ENCODE assay signal across 19 cellular contexts in the genomic region with DNA sequence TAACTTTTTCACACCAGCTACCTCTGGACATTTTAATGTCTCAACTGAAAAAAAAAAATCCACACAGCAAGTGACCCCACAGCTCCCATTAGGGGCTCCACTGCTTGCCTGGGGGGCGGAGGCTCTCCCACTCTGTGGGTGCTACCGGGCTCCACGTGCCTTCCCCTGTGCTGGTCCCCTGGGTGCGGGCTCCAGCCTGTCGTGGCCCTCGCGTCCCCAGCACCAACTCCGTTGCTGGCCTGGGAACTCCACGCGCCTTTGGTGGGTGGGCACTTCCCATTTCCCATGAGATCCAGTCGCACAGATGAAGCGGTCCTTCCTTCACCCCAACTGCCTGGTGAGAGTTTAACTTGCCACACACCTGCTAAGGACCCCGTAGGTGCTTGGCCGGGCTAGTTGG. TPM values are rescaled to one million over a fixed set of nuclear protein-coding genes. Genes with fewer than 3 reads are reported as not detected.
A peak's percentile ranks its signal among the peaks of the same experiment; 100 is the strongest.
DNase-seq lines count a peak whose midpoint lies in the region; ATAC-seq and TF ChIP-seq lines count a peak whose summit lies in the region.
"Had no signal": no experiment of that assay in that cellular context is flagged by ENCODE, and none has a peak within 500 bp of the region (broad histone marks: within the 10 kb centered on the region; RNA-seq: fewer than 3 reads in every experiment).

No MANE protein-coding gene starts in this region.

- H3K27ac ChIP-seq in BLaER1 treated with 17β-estradiol and CSF1 and Interleukin-3, amounts not matched to agents 10 nM and 100 nM: peak overlapping the region in 5 of 11 experiments; percentile 25 to 76 (median 40); a peak in 8 of 22 replicates
- peak overlapping the region; percentile 66 for H3K27ac ChIP-seq in layer of hippocampus (ENCODE audit: low read depth, low read length)
- H3K27ac ChIP-seq in subcutaneous abdominal adipose tissue (ENCODE audit: low read depth, low read length): peak overlapping the region; percentile 92
- H3K27ac ChIP-seq: C4-2B had no signal

- peak overlapping the region in 4 of 5 experiments; percentile 87 to 92 (median 90) for H3K27ac Mint-ChIP-seq in brain
- H3K27ac Mint-ChIP-seq in type B pancreatic cell: no peak overlapping the region
- H3K27ac Mint-ChIP-seq: HFFc6 had no signal

- H3K4me2 ChIP-seq in BLaER1 treated with 17β-estradiol and CSF1 and Interleukin-3, amounts not matched to agents 10 nM and 100 nM: peak overlapping the region; percentile 68 to 95 (median 91); a peak in 21 of 22 replicates

- H3K9me3 Mint-ChIP-seq in brain (no peaks in the 10 kb centered on the region), type B pancreatic cell (no peaks in the 10 kb centered on the region)
- H3K9me3 Mint-ChIP-seq: HFFc6 had no signal

- H3K9ac ChIP-seq in BLaER1 treated with 17β-estradiol and CSF1 and Interleukin-3, amounts not matched to agents 10 nM and 100 nM: 0 out of 22 replicates have a peak overlapping the region, but pooled peaks of 3 of the 11 experiments have one; percentile 8 to 32 (median 25)
- peak overlapping the region in 3 of 5 donors; percentile 39 to 49 (median 43) for H3K9ac ChIP-seq in subcutaneous abdominal adipose tissue (ENCODE audit: low read length in 5 of 5)

- no peak for ATAC-seq in GM19395 (IDR thresholded peaks at IDR 0.05; ENCODE audit: unreplicated experiment)
- ATAC-seq: Panc1 had no signal

- DNase-seq in type B pancreatic cell (ENCODE audit: extremely low spot score, unreplicated experiment) (no peak), COLO829 (ENCODE audit: low spot score) (no peak), middle frontal gyrus (ENCODE audit: extremely low spot score, low spot score) (no peak)
- DNase-seq: COR-L47, GF-D8, HFFc6, KG1, NCI-H1048, NCI-H146 had no signal

- peaks cover 34% of the 10 kb centered on the region for H3K4me1 Mint-ChIP-seq in brain
- no peaks in the 10 kb centered on the region for H3K4me1 Mint-ChIP-seq in type B pancreatic cell (ENCODE audit: unreplicated experiment)

- H3K27me3 Mint-ChIP-seq in brain (peaks cover 3% of the 10 kb centered on the region), type B pancreatic cell (no peaks in the 10 kb centered on the region)

- TF ChIP-seq CTCF in brain (conservative IDR thresholded peaks at IDR 0.05): no peak
- TF ChIP-seq CTCF in type B pancreatic cell (conservative IDR thresholded peaks at IDR 0.05): no peak

- H3K4me1 ChIP-seq in BLaER1 treated with 17β-estradiol and CSF1 and Interleukin-3, amounts not matched to agents 10 nM and 100 nM: peaks cover 51 to 82% (median 59%) of the 10 kb centered on the region in 10 experiments
- H3K4me1 ChIP-seq in subcutaneous abdominal adipose tissue (ENCODE audit: control insufficient read depth in 5 of 5, insufficient read depth in 5 of 5, low read length in 5 of 5): peaks cover 8 to 46% (median 42%) of the 10 kb centered on the region in 5 donors

- no peaks in the 10 kb centered on the region for H3K27me3 ChIP-seq in BLaER1 treated with 17β-estradiol and CSF1 and Interleukin-3, amounts not matched to agents 10 nM and 100 nM
- H3K27me3 ChIP-seq in layer of hippocampus (ENCODE audit: control insufficient read depth, insufficient read depth, low read length) (no peaks in the 10 kb centered on the region), subcutaneous abdominal adipose tissue (ENCODE audit: control insufficient read depth in 5 of 5, insufficient read depth in 4 of 5, low read length in 5 of 5) (no peaks in the 10 kb centered on the region)

- peaks cover 5% of the 10 kb centered on the region for H3K36me3 Mint-ChIP-seq in brain
- H3K36me3 Mint-ChIP-seq in type B pancreatic cell: no peaks in the 10 kb centered on the region

- H3K4me3 ChIP-seq in BLaER1 treated with 17β-estradiol and CSF1 and Interleukin-3, amounts not matched to agents 10 nM and 100 nM: no peak overlapping the region
- H3K4me3 ChIP-seq in subcutaneous abdominal adipose tissue (ENCODE audit: low read depth in 1 of 5, low read length in 5 of 5): no peak overlapping the region

- peak overlapping the region in 2 of 5 experiments; percentile 48 to 69 for H3K4me3 Mint-ChIP-seq in brain
- H3K4me3 Mint-ChIP-seq in type B pancreatic cell: no peak overlapping the region
- H3K4me3 Mint-ChIP-seq: HFFc6 had no signal

- no peaks in the 10 kb centered on the region for H3K9me3 ChIP-seq in BLaER1 treated with 17β-estradiol and CSF1 and Interleukin-3, amounts not matched to agents 10 nM and 100 nM (replicated peaks in 1 of 11)
- no peaks in the 10 kb centered on the region for H3K9me3 ChIP-seq in subcutaneous abdominal adipose tissue (ENCODE audit: control insufficient read depth in 5 of 5, low read length in 5 of 5)

- H4K20me1 ChIP-seq in BLaER1 treated with 17β-estradiol and CSF1 and Interleukin-3, amounts not matched to agents 10 nM and 100 nM: peaks cover 0 to 19% (median 0%) of the 10 kb centered on the region in 11 experiments; a peak in 5 of 22 replicates

- H3K36me3 ChIP-seq in BLaER1 treated with 17β-estradiol and CSF1 and Interleukin-3, amounts not matched to agents 10 nM and 100 nM: peaks cover 0 to 12% (median under 1%) of the 10 kb centered on the region in 11 experiments; a peak in 8 of 22 replicates
- H3K36me3 ChIP-seq in subcutaneous abdominal adipose tissue (ENCODE audit: control insufficient read depth in 5 of 5, insufficient read depth in 5 of 5, low read length in 5 of 5): no peaks in the 10 kb centered on the region

RNA-seq across cellular contexts. Expression of gene GPR153, which starts 27.1 kb away (rescaled TPM):
- 4.4 TPM for polyA plus RNA-seq in brain (ENCODE audit: insufficient read depth, low read depth, low replicate concordance)
- 6.1 and 8.5 TPM in 2 replicates for total RNA-seq in type B pancreatic cell (ENCODE audit: low replicate concordance)

RNA-seq across cellular contexts. Expression of gene HES3, which starts 44.0 kb away (rescaled TPM):
- polyA plus RNA-seq in brain (ENCODE audit: insufficient read depth, low read depth, low replicate concordance): not detected
- total RNA-seq in type B pancreatic cell (ENCODE audit: low replicate concordance): not detected in 2 replicates
- total RNA-seq: Daoy, H4, HFFc6, Right ventricle myocardium inferior had no signal

RNA-seq across cellular contexts. Expression of gene ICMT, which starts 52.3 kb away (rescaled TPM):
- polyA plus RNA-seq in brain (ENCODE audit: insufficient read depth, low read depth, low replicate concordance): 68.0 TPM
- total RNA-seq in type B pancreatic cell (ENCODE audit: low replicate concordance): 56.6 and 63.5 TPM in 2 replicates
